In the genomic region with DNA sequence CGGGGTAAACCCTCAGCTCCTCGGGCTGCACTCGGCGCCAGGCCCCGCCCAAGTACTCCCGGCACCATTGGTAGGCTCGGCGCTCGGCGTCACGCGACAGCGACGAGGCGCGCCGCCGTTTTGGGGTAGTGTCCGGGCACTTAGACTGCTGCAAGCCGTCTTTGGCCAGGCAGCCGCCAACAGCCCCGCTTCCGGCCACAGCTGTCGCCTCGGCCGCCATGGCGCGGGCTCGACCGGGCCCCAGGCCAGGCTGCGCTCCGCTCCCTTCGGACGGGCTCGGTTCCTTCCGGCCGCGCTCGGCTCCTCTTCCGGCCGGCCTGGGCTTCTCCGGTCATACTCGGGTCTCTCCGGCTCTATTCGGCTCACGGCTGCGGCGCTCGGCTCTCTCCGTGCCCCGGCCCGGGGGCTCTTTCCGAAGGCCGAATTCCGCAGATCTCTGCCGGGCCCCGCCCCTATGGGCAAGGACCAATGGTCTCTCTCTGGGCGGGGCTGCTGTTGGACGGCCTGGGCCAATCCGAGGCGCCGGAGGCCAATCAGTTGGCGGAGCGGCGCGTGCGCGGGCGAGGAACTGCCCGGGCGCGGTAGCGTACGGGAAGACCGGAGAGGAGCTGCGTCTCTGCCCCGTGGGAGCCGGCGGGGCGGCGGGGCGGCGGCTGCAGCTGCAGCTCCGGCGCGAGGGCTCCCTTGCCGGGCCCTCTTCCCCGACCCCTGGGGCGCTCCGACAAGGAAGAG, we compare ENCODE assay signal across 1 cellular context.
TF ChIP-seq lines count a peak whose summit lies in the region.

TSS of gene CHKB (minus strand) at position 288 of the 732 bp plus-strand sequence. CDS start at position 220, 68 bp downstream.

TF ChIP-seq in GM12878, 131 proteins besides CTCF, POLR2A, EP300 and RAD21 (continued from another document):
- TF ChIP-seq PML (IDR thresholded peaks at IDR 0.05; ENCODE audit: low read length) (peak; percentile 85; the same call in 1 of the 2 replicates), NRF1 (conservative IDR thresholded peaks at IDR 0.05; ENCODE audit: low read depth, low read length) (peak; percentile 75), YY1 (IDR thresholded peaks at IDR 0.05; ENCODE audit: low read depth, low read length) (peak; percentile 92), POLR2AphosphoS2 (IDR thresholded peaks at IDR 0.05; ENCODE audit: low read depth, low read length) (peak; percentile 71; the same call in 1 of the 2 replicates), BCL11A (IDR thresholded peaks at IDR 0.05; ENCODE audit: low read depth, low read length) (no peak), WRNIP1 (IDR thresholded peaks at IDR 0.05; ENCODE audit: borderline replicate concordance, low read depth, low read length) (no peak), CREM (IDR thresholded peaks at IDR 0.05; ENCODE audit: low read depth) (peak; percentile 80), SPI1 (IDR thresholded peaks at IDR 0.05; ENCODE audit: borderline replicate concordance, insufficient read depth, low read depth, low read length) (no peak), NFXL1 (IDR thresholded peaks at IDR 0.05; ENCODE audit: borderline replicate concordance) (no peak), STAT3 (IDR thresholded peaks at IDR 0.05; ENCODE audit: low read depth, low read length) (no peak), CEBPB (IDR thresholded peaks at IDR 0.05; ENCODE audit: borderline replicate concordance in 1 of 2, low read depth in 2 of 2, low read length in 2 of 2) (no peak), ZSCAN29 (IDR thresholded peaks at IDR 0.05) (no peak), ETV6 (conservative IDR thresholded peaks at IDR 0.05 in 1 of 2, IDR thresholded peaks at IDR 0.05 in 1 of 2; ENCODE audit: borderline replicate concordance in 1 of 2, low read depth in 1 of 2) (no peak), RELA (IDR thresholded peaks at IDR 0.05; ENCODE audit: borderline replicate concordance, partially characterized antibody) (peak; percentile 46), PAX5 (IDR thresholded peaks at IDR 0.05; ENCODE audit: borderline replicate concordance, low read depth, low read length) (no peak; the same call in 1 of the 2 replicates), ZBTB40 (IDR thresholded peaks at IDR 0.05; ENCODE audit: borderline replicate concordance) (no peak), CHD2 (IDR thresholded peaks at IDR 0.05; ENCODE audit: borderline replicate concordance, low read depth, low read length) (peak; percentile 46; the same call in 1 of the 2 replicates), HDGF (IDR thresholded peaks at IDR 0.05) (peak; percentile 48; the same call in 1 of the 2 replicates), CHD4 (IDR thresholded peaks at IDR 0.05) (no peak), ZNF274 (IDR thresholded peaks at IDR 0.05; ENCODE audit: insufficient read depth, insufficient read length) (no peak), BHLHE40 (IDR thresholded peaks at IDR 0.05; ENCODE audit: borderline replicate concordance in 1 of 2, low read depth in 2 of 2, low read length in 1 of 2) (peak; percentile 78 to 95), SREBF1 (IDR thresholded peaks at IDR 0.05; ENCODE audit: low read length) (no peak), JUNB (IDR thresholded peaks at IDR 0.05) (no peak), SMAD1 (IDR thresholded peaks at IDR 0.05; ENCODE audit: low read depth, partially characterized antibody) (no peak), NBN (IDR thresholded peaks at IDR 0.05) (0 out of 2 replicates have a peak, but pooled peaks have one; percentile 41), SRF (IDR thresholded peaks at IDR 0.05; ENCODE audit: low read depth in 2 of 2, low read length in 2 of 2) (0 out of 4 replicates have a peak, but pooled peaks have one; percentile 7 to 57), SMARCA5 (IDR thresholded peaks at IDR 0.05) (peak; percentile 48; the same call in 1 of the 2 replicates), MEF2B (IDR thresholded peaks at IDR 0.05; ENCODE audit: partially characterized antibody, poor library complexity, severe bottlenecking) (peak; percentile 47), ZNF217 (IDR thresholded peaks at IDR 0.05) (no peak), YBX1 (IDR thresholded peaks at IDR 0.05) (no peak), FOS (IDR thresholded peaks at IDR 0.05; ENCODE audit: borderline replicate concordance, extremely low read depth, insufficient read length) (peak; percentile 32), TARDBP (IDR thresholded peaks at IDR 0.05; ENCODE audit: borderline replicate concordance) (no peak)
- TF ChIP-seq, protein P1, sequence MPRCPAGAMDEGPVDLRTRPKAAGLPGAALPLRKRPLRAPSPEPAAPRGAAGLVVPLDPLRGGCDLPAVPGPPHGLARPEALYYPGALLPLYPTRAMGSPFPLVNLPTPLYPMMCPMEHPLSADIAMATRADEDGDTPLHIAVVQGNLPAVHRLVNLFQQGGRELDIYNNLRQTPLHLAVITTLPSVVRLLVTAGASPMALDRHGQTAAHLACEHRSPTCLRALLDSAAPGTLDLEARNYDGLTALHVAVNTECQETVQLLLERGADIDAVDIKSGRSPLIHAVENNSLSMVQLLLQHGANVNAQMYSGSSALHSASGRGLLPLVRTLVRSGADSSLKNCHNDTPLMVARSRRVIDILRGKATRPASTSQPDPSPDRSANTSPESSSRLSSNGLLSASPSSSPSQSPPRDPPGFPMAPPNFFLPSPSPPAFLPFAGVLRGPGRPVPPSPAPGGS (IDR thresholded peaks at IDR 0.05; ENCODE audit: borderline replicate concordance, insufficient read depth, low read depth, low read length, poor library complexity, severe bottlenecking), result no peak
- TF ChIP-seq, protein P2, sequence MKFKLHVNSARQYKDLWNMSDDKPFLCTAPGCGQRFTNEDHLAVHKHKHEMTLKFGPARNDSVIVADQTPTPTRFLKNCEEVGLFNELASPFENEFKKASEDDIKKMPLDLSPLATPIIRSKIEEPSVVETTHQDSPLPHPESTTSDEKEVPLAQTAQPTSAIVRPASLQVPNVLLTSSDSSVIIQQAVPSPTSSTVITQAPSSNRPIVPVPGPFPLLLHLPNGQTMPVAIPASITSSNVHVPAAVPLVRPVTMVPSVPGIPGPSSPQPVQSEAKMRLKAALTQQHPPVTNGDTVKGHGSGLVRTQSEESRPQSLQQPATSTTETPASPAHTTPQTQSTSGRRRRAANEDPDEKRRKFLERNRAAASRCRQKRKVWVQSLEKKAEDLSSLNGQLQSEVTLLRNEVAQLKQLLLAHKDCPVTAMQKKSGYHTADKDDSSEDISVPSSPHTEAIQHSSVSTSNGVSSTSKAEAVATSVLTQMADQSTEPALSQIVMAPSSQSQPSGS (IDR thresholded peaks at IDR 0.05; ENCODE audit: low read length), result no peak
- TF ChIP-seq, protein P3, sequence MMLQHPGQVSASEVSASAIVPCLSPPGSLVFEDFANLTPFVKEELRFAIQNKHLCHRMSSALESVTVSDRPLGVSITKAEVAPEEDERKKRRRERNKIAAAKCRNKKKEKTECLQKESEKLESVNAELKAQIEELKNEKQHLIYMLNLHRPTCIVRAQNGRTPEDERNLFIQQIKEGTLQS (IDR thresholded peaks at IDR 0.05; ENCODE audit: borderline replicate concordance, extremely low read depth, low read depth, low read length), result no peak
- TF ChIP-seq, protein P4, sequence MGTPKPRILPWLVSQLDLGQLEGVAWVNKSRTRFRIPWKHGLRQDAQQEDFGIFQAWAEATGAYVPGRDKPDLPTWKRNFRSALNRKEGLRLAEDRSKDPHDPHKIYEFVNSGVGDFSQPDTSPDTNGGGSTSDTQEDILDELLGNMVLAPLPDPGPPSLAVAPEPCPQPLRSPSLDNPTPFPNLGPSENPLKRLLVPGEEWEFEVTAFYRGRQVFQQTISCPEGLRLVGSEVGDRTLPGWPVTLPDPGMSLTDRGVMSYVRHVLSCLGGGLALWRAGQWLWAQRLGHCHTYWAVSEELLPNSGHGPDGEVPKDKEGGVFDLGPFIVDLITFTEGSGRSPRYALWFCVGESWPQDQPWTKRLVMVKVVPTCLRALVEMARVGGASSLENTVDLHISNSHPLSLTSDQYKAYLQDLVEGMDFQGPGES (IDR thresholded peaks at IDR 0.05), result 0 out of 2 replicates have a peak, but pooled peaks have one; percentile 53
